ENCODE assay signal across 9 cellular contexts in genomic region chr11:93614111-93614784, GRCh38. TPM values are rescaled to one million over a fixed set of nuclear protein-coding genes. Genes with fewer than 3 reads are reported as not detected.
DNase-seq lines count a peak whose midpoint lies in the region; ATAC-seq and TF ChIP-seq lines count a peak whose summit lies in the region.
"Had no signal": no experiment of that assay in that cellular context is flagged by ENCODE, and none has a peak within 500 bp of the region (broad histone marks: within the 10 kb centered on the region; RNA-seq: fewer than 3 reads in every experiment).

No MANE protein-coding gene starts in this region.

- H3K27ac ChIP-seq in caudate nucleus (ENCODE audit: low read depth, low read length), result no peak overlapping the region
- H3K27ac ChIP-seq: body of pancreas had no signal

- ATAC-seq in HG03045 (IDR thresholded peaks at IDR 0.05; ENCODE audit: unreplicated experiment), result no peak
- ATAC-seq: body of pancreas had no signal

- peak; percentile 33 for TF ChIP-seq CTCF in retinal pigment epithelial cell (conservative IDR thresholded peaks at IDR 0.05; ENCODE audit: low read depth, low read length)

- peak; percentile 3 for DNase-seq in activated naive CD4-positive, alpha-beta T cell treated with Interleukin-2 at 50 U/mL for 16 hours
- no peak for DNase-seq in activated naive CD4-positive, alpha-beta T cell (lab: John Stamatoyannopoulos, UW)
- DNase-seq in Jurkat, Clone E6-1 (ENCODE audit: low read depth, low spot score), result peak; percentile 18
- peak; percentile 10 for DNase-seq in activated naive CD4-positive, alpha-beta T cell treated with anti-CD3 and anti-CD28 coated beads, Interleukin-2, amount 50 U/mL, for 16 hours
- no peak for DNase-seq in retinal pigment epithelial cell (ENCODE audit: low read depth)
- DNase-seq in NCI-H774 (lab: John Stamatoyannopoulos, UW), result no peak
- DNase-seq in caudate nucleus (lab: John Stamatoyannopoulos, UW), result no peak
- DNase-seq: body of pancreas had no signal

- H3K4me3 ChIP-seq in Jurkat, Clone E6-1 (ENCODE audit: low read length), result no peak overlapping the region
- H3K4me3 ChIP-seq in retinal pigment epithelial cell (ENCODE audit: low read length), result no peak overlapping the region
- H3K4me3 ChIP-seq: body of pancreas had no signal

RNA-seq across cellular contexts. Expression of gene CEP295, which starts 47.2 kb away (rescaled TPM):
- 14.3 TPM for polyA plus RNA-seq in Jurkat, Clone E6-1 (2012; ENCODE audit: insufficient read depth, insufficient read length)

Comparison
In these comparisons a context has a peak if more than half of its experiments do, and no peak if none do; other contexts are left out.
1. DNase-seq: peak in activated naive CD4-positive, alpha-beta T cell treated with Interleukin-2 at 50 U/mL for 16 hours (single experiment), Jurkat, Clone E6-1 (single experiment) and activated naive CD4-positive, alpha-beta T cell treated with anti-CD3 and anti-CD28 coated beads, Interleukin-2, amount 50 U/mL, for 16 hours (single experiment); none in activated naive CD4-positive, alpha-beta T cell (0 of 4), retinal pigment epithelial cell (single experiment), NCI-H774 (single experiment) and caudate nucleus (0 of 61).